Comparison of ENCODE assay signal across 7 cellular contexts in the genomic region with DNA sequence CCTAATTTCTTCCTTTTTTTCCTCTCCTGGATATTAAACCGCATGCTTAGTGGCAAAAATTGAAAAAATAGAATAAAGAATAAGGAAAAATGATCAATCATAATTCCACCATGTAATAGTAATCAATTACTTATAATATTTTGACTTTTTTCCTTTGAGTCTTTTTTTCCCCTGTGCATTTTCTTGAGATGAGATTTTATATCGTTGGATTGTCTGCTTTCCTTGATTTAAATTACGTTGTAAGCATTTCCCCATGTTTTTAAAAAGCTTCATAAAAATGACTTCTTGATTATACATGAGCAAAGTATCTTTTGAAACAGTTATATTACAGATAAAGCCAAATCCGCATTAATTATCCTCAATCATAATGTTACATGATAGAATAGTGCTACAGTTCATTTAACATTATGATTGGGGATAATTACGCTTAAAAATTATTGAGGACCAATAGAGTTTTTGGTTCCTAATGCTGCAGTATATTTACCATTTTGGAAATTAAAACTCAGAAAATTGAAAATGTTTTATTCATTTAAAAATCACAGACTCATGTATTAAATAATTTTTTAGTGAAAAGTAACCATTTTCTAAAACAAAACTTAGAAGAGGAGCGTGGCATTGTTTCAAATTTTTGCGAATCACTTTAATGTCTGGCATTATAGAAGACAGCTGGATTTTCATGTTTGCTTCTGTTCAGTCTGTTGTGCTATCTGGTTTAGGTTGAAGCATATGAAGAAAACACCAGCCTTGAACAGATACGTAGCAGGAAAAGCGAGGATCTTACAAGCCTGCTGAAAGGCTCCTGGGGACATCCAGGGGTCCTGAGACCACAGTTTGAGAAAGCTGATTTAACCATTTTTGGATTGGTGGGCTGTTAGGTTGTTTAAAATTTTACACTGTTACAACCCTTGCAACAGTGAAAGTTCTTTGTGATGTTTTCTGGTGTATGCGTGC. TPM values are rescaled to one million over a fixed set of nuclear protein-coding genes. Genes with fewer than 3 reads are reported as not detected.
DNase-seq lines count a peak whose midpoint lies in the region; ATAC-seq and TF ChIP-seq lines count a peak whose summit lies in the region.

No MANE protein-coding gene starts in this region.

- TF ChIP-seq EP300 in gastroesophageal sphincter (IDR thresholded peaks at IDR 0.05): no peak

- H3K9me3 ChIP-seq in SU-DHL-6 (ENCODE audit: insufficient read depth, low read length) (no peaks in the 10 kb centered on the region), gastroesophageal sphincter (no peaks in the 10 kb centered on the region), skeletal muscle satellite cell (replicated peaks; ENCODE audit: low read length) (no peaks in the 10 kb centered on the region)

- H3K4me3 ChIP-seq in H7 (ENCODE audit: insufficient read depth, low read depth, low read length) (peak overlapping the region; percentile 84), SU-DHL-6 (ENCODE audit: insufficient read depth, low read length, poor library complexity, severe bottlenecking) (peak overlapping the region; percentile 70), gastroesophageal sphincter (peak overlapping the region; percentile 70 to 90), skeletal muscle satellite cell (ENCODE audit: low read length) (peak overlapping the region; percentile 83)

- H3K27ac ChIP-seq in SU-DHL-6 (ENCODE audit: low read depth, low read length) (no peak overlapping the region), gastroesophageal sphincter (peak overlapping the region in 2 of 4 donors; percentile 97 to 98)

- no peak for TF ChIP-seq POLR2A in gastroesophageal sphincter (IDR thresholded peaks at IDR 0.05)

- H3K4me1 ChIP-seq in gastroesophageal sphincter: peaks cover 0 to 37% (median 9%) of the 10 kb centered on the region in 3 donors
- peaks cover 20% of the 10 kb centered on the region for H3K4me1 ChIP-seq in skeletal muscle satellite cell (ENCODE audit: control insufficient read depth, insufficient read depth, low read length)

- no peak for ATAC-seq in gastroesophageal sphincter
- ATAC-seq in GM18519 (IDR thresholded peaks at IDR 0.05; ENCODE audit: low FRiP score, unreplicated experiment): no peak

- peaks cover 25% of the 10 kb centered on the region for H3K79me2 ChIP-seq in SU-DHL-6 (ENCODE audit: insufficient read depth, low read length)

- peaks cover 6% of the 10 kb centered on the region; the same call in 1 of the 2 replicates for H3F3A ChIP-seq in SU-DHL-6 (ENCODE audit: insufficient read depth)

- H2AFZ ChIP-seq in SU-DHL-6 (ENCODE audit: low read depth, low read length, severe bottlenecking): no peak overlapping the region

- 24 to 27% methylated on average over 10 of the region's 10 CpGs for WGBS in gastroesophageal sphincter (ENCODE audit: low coverage in 1 of 2), 2 donors

- DNase-seq in H7 (no peak), iPS-NIHi7 (ENCODE audit: extremely low spot score) (no peak), NCI-H1436 (lab: John Stamatoyannopoulos, UW) (no peak)

- H4K20me1 ChIP-seq in SU-DHL-6 (ENCODE audit: low read depth, low read length): no peaks in the 10 kb centered on the region

- H3K27me3 ChIP-seq in H7 (ENCODE audit: control insufficient read depth, insufficient read depth, low read length) (no peaks in the 10 kb centered on the region), SU-DHL-6 (ENCODE audit: low read length) (no peaks in the 10 kb centered on the region), gastroesophageal sphincter (no peaks in the 10 kb centered on the region), skeletal muscle satellite cell (ENCODE audit: control insufficient read depth, insufficient read depth, low read length) (no peaks in the 10 kb centered on the region)

- H3K9ac ChIP-seq in SU-DHL-6 (ENCODE audit: low read length) (peak overlapping the region; percentile 72), skeletal muscle satellite cell (ENCODE audit: low read depth, low read length) (peak overlapping the region; percentile 89)

- H3K36me3 ChIP-seq in H7 (replicated peaks; ENCODE audit: control insufficient read depth, insufficient read depth, low read length) (no peaks in the 10 kb centered on the region), SU-DHL-6 (ENCODE audit: low read length) (no peaks in the 10 kb centered on the region), gastroesophageal sphincter (no peaks in the 10 kb centered on the region), skeletal muscle satellite cell (ENCODE audit: insufficient read depth, low read length) (peaks cover 5% of the 10 kb centered on the region)

- no peak for TF ChIP-seq CTCF in SU-DHL-6 (IDR thresholded peaks at IDR 0.05; ENCODE audit: insufficient read depth, low read length, poor library complexity, severe bottlenecking)
- TF ChIP-seq CTCF in gastroesophageal sphincter (IDR thresholded peaks at IDR 0.05): no peak

- H3K9me2 ChIP-seq in SU-DHL-6 (replicated peaks; ENCODE audit: insufficient read depth, low read length): no peaks in the 10 kb centered on the region

- H3K4me2 ChIP-seq in SU-DHL-6 (ENCODE audit: low read depth, low read length, poor library complexity, severe bottlenecking): peak overlapping the region; percentile 76
- H3K4me2 ChIP-seq in skeletal muscle satellite cell (ENCODE audit: low read length): peak overlapping the region; percentile 87

RNA-seq across cellular contexts. Expression of a gene that starts 1.4 kb away (rescaled TPM):
- 11.7 and 17.8 TPM in 2 replicates for total RNA-seq in H7 (2014; rRNA removed; shearing (Covaris generic))
- total RNA-seq in gastroesophageal sphincter: 10 to 100 TPM; 23.6 to 33.8 (median 26.9) TPM
- total RNA-seq in skeletal muscle satellite cell (2012; rRNA removed): 15.5 and 18.5 TPM in 2 replicates
